In genomic region chr19:15640904-15641597, GRCh38 we compare ENCODE assay signal across 17 cellular contexts. TPM values are rescaled to one million over a fixed set of nuclear protein-coding genes. Genes with fewer than 3 reads are reported as not detected.
DNase-seq lines count a peak whose midpoint lies in the region; ATAC-seq and TF ChIP-seq lines count a peak whose summit lies in the region.
"Had no signal": no experiment of that assay in that cellular context is flagged by ENCODE, and none has a peak within 500 bp of the region (broad histone marks: within the 10 kb centered on the region; RNA-seq: fewer than 3 reads in every experiment).

No MANE protein-coding gene starts in this region.

- peaks cover 0 to 37% (median 13%) of the 10 kb centered on the region in 4 donors for H3K4me1 ChIP-seq in right lobe of liver

- TF ChIP-seq CTCF in right lobe of liver (IDR thresholded peaks at IDR 0.05) = no peak

- in situ Hi-C loops in ACHN (cut with HindIII; ENCODE audit: low pct_ligation_motif_present, low pct_unique_long_range_greater_than_20kb, low sequenced_read_pairs) = no loop called here

- ATAC-seq in right lobe of liver (peak; percentile 66 to 87 (median 78)), HG03135 (IDR thresholded peaks at IDR 0.05; ENCODE audit: unreplicated experiment) (no peak), GM21515 (IDR thresholded peaks at IDR 0.05; ENCODE audit: unreplicated experiment) (no peak)

- peak; percentile 69 for TF ChIP-seq POLR2A in right lobe of liver (IDR thresholded peaks at IDR 0.05)

- DNase-seq in HT-29 (ENCODE audit: low spot score) (peak; percentile 20), caudate nucleus (lab: John Stamatoyannopoulos, UW) (no peak), right lobe of liver (peak; percentile 71 to 92 (median 86)), DMS79 (lab: John Stamatoyannopoulos, UW) (no peak), ACHN (no peak)
- DNase-seq: activated CD4-positive, alpha-beta T cell treated with anti-CD3 and anti-CD28 coated beads, Interleukin-2, amount 50 U/mL, for 4 hours; activated T-cell treated with anti-CD3 and anti-CD28 coated beads, Interleukin-2, amount 50 U/mL, for 24 hours; dermis blood vessel endothelial cell; NCI-H1436; stimulated activated CD4-positive, alpha-beta T cell treated with anti-CD3 and anti-CD28 coated beads, Interleukin-1b, Interleukin-23, amount 100 ng/mL, for 48 hours had no signal

- 18% methylated on average over 10 of the region's 12 CpGs for WGBS in right lobe of liver (ENCODE audit: insufficient coverage, low coverage, low lambda C conversion rate, missing lambda C conversion rate)

- no peaks in the 10 kb centered on the region for H3K27me3 ChIP-seq in right lobe of liver

- H3K27ac ChIP-seq in caudate nucleus (ENCODE audit: low read depth, low read length) (peak overlapping the region; percentile 26), right lobe of liver (peak overlapping the region; percentile 82 to 99 (median 94)), temporal lobe (ENCODE audit: low read depth, low read length) (peak overlapping the region; percentile 59)
- H3K27ac ChIP-seq: heart left ventricle had no signal

- peak overlapping the region; percentile 50 to 88 (median 73) for H3K4me3 ChIP-seq in right lobe of liver
- H3K4me3 ChIP-seq: heart left ventricle had no signal

- H3K36me3 ChIP-seq in right lobe of liver = peaks cover 0 to 20% (median 6%) of the 10 kb centered on the region in 4 donors
- H3K36me3 ChIP-seq: heart left ventricle had no signal

- intact Hi-C loops in right lobe of liver (cut with DNase I) = no loop called here

- no peaks in the 10 kb centered on the region for H3K9me3 ChIP-seq in right lobe of liver
- H3K9me3 ChIP-seq: heart left ventricle had no signal

RNA-seq across cellular contexts. Expression of gene CYP4F3, which starts 0.4 kb away (rescaled TPM):
- 0.89 and 0.99 TPM in 2 replicates for total RNA-seq in HT-29 (2014; rRNA removed; shearing (Covaris generic))
- total RNA-seq in right lobe of liver = 100 to 1,000 TPM; 186 to 573 (median 245) TPM
- 0.25 TPM for total RNA-seq in temporal lobe
- total RNA-seq: B cell, dermis blood vessel endothelial cell, LHCN-M2 had no signal

RNA-seq across cellular contexts. Expression of gene CYP4F8, which starts 26.0 kb away (rescaled TPM):
- not detected in 2 replicates for total RNA-seq in HT-29 (2014; rRNA removed; shearing (Covaris generic))
- not detected for total RNA-seq in right lobe of liver
- not detected for total RNA-seq in temporal lobe
- total RNA-seq: B cell, dermis blood vessel endothelial cell, heart left ventricle, LHCN-M2, mesenteric fat pad had no signal

RNA-seq across cellular contexts. Expression of gene CYP4F12, which starts 31.8 kb away (rescaled TPM):
- 6.9 and 12.2 TPM in 2 replicates for total RNA-seq in HT-29 (2014; rRNA removed; shearing (Covaris generic))
- total RNA-seq in right lobe of liver (10 to 100 TPM; 21.9 to 95.5 (median 45.3) TPM), temporal lobe (under 0.01 TPM)
- total RNA-seq: B cell, dermis blood vessel endothelial cell, LHCN-M2 had no signal

Comparison
In these comparisons a context has a peak if more than half of its experiments do, and no peak if none do; other contexts are left out.
1. DNase-seq: peak in HT-29 (single experiment) and right lobe of liver (3 of 3); none in caudate nucleus (0 of 61), DMS79 (single experiment) and ACHN (single experiment).
2. H3K27ac ChIP-seq: peak in every context shown above with its lines; median percentile 94 in right lobe of liver; 59 in temporal lobe; 26 in caudate nucleus.
3. ATAC-seq: peak in right lobe of liver (4 of 4); none in HG03135 (single experiment) and GM21515 (single experiment).
4. RNA of gene CYP4F3, which starts 0.4 kb away (total RNA-seq): 186 to 573 TPM in right lobe of liver; 0.89 to 0.99 TPM in HT-29 and 0.25 TPM in temporal lobe (single experiment); every median in the first group is over 10 times any median in the second.